1 cellular context compared by ENCODE assay signal in genomic region chr2:37307500-37307899, GRCh38.
TF ChIP-seq lines count a peak whose summit lies in the region.

No MANE protein-coding gene starts in this region.

TF ChIP-seq in HEK293, 187 proteins besides CTCF, POLR2A, EP300 and RAD21:
- TF ChIP-seq, protein P1, sequence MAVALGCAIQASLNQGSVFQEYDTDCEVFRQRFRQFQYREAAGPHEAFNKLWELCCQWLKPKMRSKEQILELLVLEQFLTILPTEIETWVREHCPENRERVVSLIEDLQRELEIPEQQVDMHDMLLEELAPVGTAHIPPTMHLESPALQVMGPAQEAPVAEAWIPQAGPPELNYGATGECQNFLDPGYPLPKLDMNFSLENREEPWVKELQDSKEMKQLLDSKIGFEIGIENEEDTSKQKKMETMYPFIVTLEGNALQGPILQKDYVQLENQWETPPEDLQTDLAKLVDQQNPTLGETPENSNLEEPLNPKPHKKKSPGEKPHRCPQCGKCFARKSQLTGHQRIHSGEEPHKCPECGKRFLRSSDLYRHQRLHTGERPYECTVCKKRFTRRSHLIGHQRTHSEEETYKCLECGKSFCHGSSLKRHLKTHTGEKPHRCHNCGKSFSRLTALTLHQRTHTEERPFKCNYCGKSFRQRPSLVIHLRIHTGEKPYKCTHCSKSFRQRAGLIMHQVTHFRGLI (tag by site-specific recombination; IDR thresholded peaks at IDR 0.05), result no peak
- peak; percentile 80 for TF ChIP-seq ZBTB17 (tag by site-specific recombination; IDR thresholded peaks at IDR 0.05)
- TF ChIP-seq ZNF354C (tag by site-specific recombination; IDR thresholded peaks at IDR 0.05; ENCODE audit: borderline replicate concordance, low read depth), result no peak
- TF ChIP-seq, protein P2, sequence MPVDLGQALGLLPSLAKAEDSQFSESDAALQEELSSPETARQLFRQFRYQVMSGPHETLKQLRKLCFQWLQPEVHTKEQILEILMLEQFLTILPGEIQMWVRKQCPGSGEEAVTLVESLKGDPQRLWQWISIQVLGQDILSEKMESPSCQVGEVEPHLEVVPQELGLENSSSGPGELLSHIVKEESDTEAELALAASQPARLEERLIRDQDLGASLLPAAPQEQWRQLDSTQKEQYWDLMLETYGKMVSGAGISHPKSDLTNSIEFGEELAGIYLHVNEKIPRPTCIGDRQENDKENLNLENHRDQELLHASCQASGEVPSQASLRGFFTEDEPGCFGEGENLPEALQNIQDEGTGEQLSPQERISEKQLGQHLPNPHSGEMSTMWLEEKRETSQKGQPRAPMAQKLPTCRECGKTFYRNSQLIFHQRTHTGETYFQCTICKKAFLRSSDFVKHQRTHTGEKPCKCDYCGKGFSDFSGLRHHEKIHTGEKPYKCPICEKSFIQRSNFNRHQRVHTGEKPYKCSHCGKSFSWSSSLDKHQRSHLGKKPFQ (tag by site-specific recombination; IDR thresholded peaks at IDR 0.05), result no peak
- no peak for TF ChIP-seq ZNF221 (tag by site-specific recombination; IDR thresholded peaks at IDR 0.05; ENCODE audit: borderline replicate concordance)
- TF ChIP-seq, protein P3, sequence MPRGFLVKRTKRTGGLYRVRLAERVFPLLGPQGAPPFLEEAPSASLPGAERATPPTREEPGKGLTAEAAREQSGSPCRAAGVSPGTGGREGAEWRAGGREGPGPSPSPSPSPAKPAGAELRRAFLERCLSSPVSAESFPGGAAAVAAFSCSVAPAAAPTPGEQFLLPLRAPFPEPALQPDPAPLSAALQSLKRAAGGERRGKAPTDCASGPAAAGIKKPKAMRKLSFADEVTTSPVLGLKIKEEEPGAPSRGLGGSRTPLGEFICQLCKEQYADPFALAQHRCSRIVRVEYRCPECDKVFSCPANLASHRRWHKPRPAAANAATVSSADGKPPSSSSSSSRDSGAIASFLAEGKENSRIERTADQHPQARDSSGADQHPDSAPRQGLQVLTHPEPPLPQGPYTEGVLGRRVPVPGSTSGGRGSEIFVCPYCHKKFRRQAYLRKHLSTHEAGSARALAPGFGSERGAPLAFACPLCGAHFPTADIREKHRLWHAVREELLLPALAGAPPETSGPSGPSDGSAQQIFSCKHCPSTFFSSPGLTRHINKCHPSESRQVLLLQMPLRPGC (tag by site-specific recombination; IDR thresholded peaks at IDR 0.05), result no peak
- TF ChIP-seq ZNF660 (tag by site-specific recombination; IDR thresholded peaks at IDR 0.05), result no peak
- no peak for TF ChIP-seq ZBTB8A (tag by site-specific recombination; IDR thresholded peaks at IDR 0.05)
- TF ChIP-seq KLF1 (tag by site-specific recombination; IDR thresholded peaks at IDR 0.05), result peak; percentile 61
- TF ChIP-seq ZNF585B (tag by site-specific recombination; IDR thresholded peaks at IDR 0.05), result no peak
- no peak for TF ChIP-seq YY1 (tag by site-specific recombination; IDR thresholded peaks at IDR 0.05)
- TF ChIP-seq MZF1 (tag by site-specific recombination; IDR thresholded peaks at IDR 0.05; ENCODE audit: borderline replicate concordance), result no peak
